Comparison of ENCODE assay signal across 23 cellular contexts in genomic region chr2:147569426-147569825, GRCh38.
"Had no signal": no experiment of that assay in that cellular context is flagged by ENCODE, and none has a peak within 500 bp of the region (broad histone marks: within the 10 kb centered on the region; RNA-seq: fewer than 3 reads in every experiment).

No MANE protein-coding gene starts in this region.

- DNase-seq: hypothalamus; immature natural killer cell; left ventricle myocardium inferior; midbrain; mucosa of descending colon; naive thymus-derived CD4-positive, alpha-beta T cell; ovary; right lobe of liver; stimulated activated CD4-positive, alpha-beta T cell treated with anti-CD3 and anti-CD28 coated beads, Interleukin-12 subunit alpha, Interleukin-12 subunit beta, amount 100 ng/mL, for 4 hours; stimulated activated CD4-positive, alpha-beta T cell treated with anti-CD3 and anti-CD28 coated beads, Interleukin-15, amount 100 ng/mL, for 24 hours; stimulated activated CD4-positive, alpha-beta T cell treated with anti-CD3 and anti-CD28 coated beads, Interleukin-2, amount 100 ng/mL, for 24 hours; stimulated activated CD4-positive, alpha-beta T cell treated with anti-CD3 and anti-CD28 coated beads, Interleukin-4, amount 100 ng/mL, for 1 hour; stimulated activated naive CD4-positive, alpha-beta T cell; thyroid gland; transverse colon; upper lobe of left lung had no signal

- H3K4me1 ChIP-seq: left ventricle myocardium inferior, right atrium auricular region, right lobe of liver, thyroid gland, upper lobe of left lung, vagina had no signal

- H3K27ac ChIP-seq: left ventricle myocardium inferior, ovary, right atrium auricular region, right lobe of liver, skin epidermis, thyroid gland, transverse colon, upper lobe of left lung, vagina had no signal

- FAIRE-seq: islet of Langerhans had no signal

- ATAC-seq: mucosa of descending colon; naive thymus-derived CD4-positive, alpha-beta T cell; natural killer cell treated with Interleukin-12 subunit alpha and Interleukin-12 subunit beta and Interleukin-15 and Interleukin-18, amount 100 ng/mL, for 72 hours; right lobe of liver; stimulated activated effector memory CD8-positive, alpha-beta T cell treated with anti-CD3 and anti-CD28 coated beads, Interleukin-12 subunit alpha, Interleukin-12 subunit beta, amount 100 ng/mL, for 72 hours had no signal

- H3K9me3 ChIP-seq: mucosa of descending colon, ovary, right atrium auricular region, right lobe of liver, thyroid gland, upper lobe of left lung, vagina had no signal

- H3K27me3 ChIP-seq: ovary, right atrium auricular region, right lobe of liver, thyroid gland, transverse colon, upper lobe of left lung, vagina had no signal

- H3K4me3 ChIP-seq: left ventricle myocardium inferior, lung, mucosa of descending colon, ovary, right atrium auricular region, right lobe of liver, skin epidermis, thyroid gland, transverse colon, upper lobe of left lung, vagina had no signal

- H3K36me3 ChIP-seq: left ventricle myocardium inferior, ovary, right atrium auricular region, right lobe of liver, thyroid gland, transverse colon, upper lobe of left lung, vagina had no signal
